In the genomic region with DNA sequence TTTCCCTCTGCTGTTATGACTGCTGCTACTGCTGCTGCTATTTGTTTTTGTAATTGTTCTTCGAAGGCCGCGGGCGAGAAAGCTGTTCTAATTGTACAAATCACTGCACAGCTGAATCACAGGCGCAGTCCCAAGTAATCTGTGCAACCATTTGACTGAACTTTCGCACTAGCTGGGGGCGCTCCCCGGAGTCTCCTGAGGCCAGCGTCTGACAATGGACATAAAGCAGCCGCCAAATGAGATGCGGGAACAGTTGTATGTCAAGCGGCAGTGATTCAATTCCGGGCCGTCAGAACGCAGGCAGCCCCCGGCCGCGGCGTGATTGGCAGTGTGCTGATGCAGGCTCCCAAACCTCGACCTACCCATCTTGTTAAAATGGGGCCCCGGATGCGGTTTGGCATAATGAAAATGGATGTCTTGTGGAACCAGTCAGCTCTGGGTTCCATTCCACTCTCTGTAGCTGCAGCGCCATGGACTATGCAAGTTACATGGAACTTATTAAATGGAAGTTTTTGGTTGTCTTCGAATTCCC, we compare ENCODE assay signal across 18 cellular contexts.
DNase-seq lines count a peak whose midpoint lies in the region; ATAC-seq and TF ChIP-seq lines count a peak whose summit lies in the region.
"Had no signal": no experiment of that assay in that cellular context is flagged by ENCODE, and none has a peak within 500 bp of the region (broad histone marks: within the 10 kb centered on the region; RNA-seq: fewer than 3 reads in every experiment).

No MANE protein-coding gene starts in this region.

- no peaks in the 10 kb centered on the region for H3K4me1 ChIP-seq in BE2C
- no peaks in the 10 kb centered on the region for H3K4me1 ChIP-seq in endodermal cell (ENCODE audit: control insufficient read depth, insufficient read depth, low read length)
- no peaks in the 10 kb centered on the region for H3K4me1 ChIP-seq in neuronal stem cell (ENCODE audit: control insufficient read depth in 2 of 2, insufficient read depth in 1 of 2, low read depth in 1 of 2, low read length in 2 of 2)

- H3K27ac Mint-ChIP-seq in endodermal cell = no peak overlapping the region
- H3K27ac Mint-ChIP-seq: B cell; CD4-positive, CD25-positive, alpha-beta regulatory T cell; CD8-positive, alpha-beta memory T cell; GM23338 had no signal

- H3K27me3 ChIP-seq in BE2C (no peaks in the 10 kb centered on the region), endodermal cell (ENCODE audit: control insufficient read depth, insufficient read depth, low read length, poor library complexity, severe bottlenecking) (no peaks in the 10 kb centered on the region), neuronal stem cell (ENCODE audit: control insufficient read depth in 3 of 3, insufficient read depth in 3 of 3, low read depth in 1 of 3, low read length in 3 of 3) (peaks cover 0 to 8% (median 0%) of the 10 kb centered on the region in 3 experiments)

- no peak overlapping the region for H3K14ac ChIP-seq in neuronal stem cell (ENCODE audit: low read length)

- no peak overlapping the region for H2BK12ac ChIP-seq in neuronal stem cell (ENCODE audit: low read length)

- no peak overlapping the region for H3K23ac ChIP-seq in neuronal stem cell (ENCODE audit: low read depth, low read length, poor library complexity)

- H3K4me3 ChIP-seq in BE2C (ENCODE audit: low read depth, low read length) (peak overlapping the region; percentile 30), endodermal cell (ENCODE audit: low read length) (no peak overlapping the region), neuronal stem cell (ENCODE audit: low read length in 2 of 2) (no peak overlapping the region)
- H3K4me3 ChIP-seq: GM23338 had no signal

- H3K36me3 Mint-ChIP-seq in endodermal cell (ENCODE audit: low read depth) = no peaks in the 10 kb centered on the region
- H3K36me3 Mint-ChIP-seq: CD4-positive, CD25-positive, alpha-beta regulatory T cell; CD8-positive, alpha-beta memory T cell had no signal

- no peak overlapping the region for H2BK15ac ChIP-seq in neuronal stem cell (ENCODE audit: low read length)

- H4K91ac ChIP-seq in neuronal stem cell (ENCODE audit: low read depth, low read length, poor library complexity) = no peak overlapping the region

- no peaks in the 10 kb centered on the region for H3K9me3 Mint-ChIP-seq in endodermal cell
- H3K9me3 Mint-ChIP-seq: GM23338 had no signal

- H3K4me3 Mint-ChIP-seq in endodermal cell = no peak overlapping the region
- H3K4me3 Mint-ChIP-seq: B cell; CD4-positive, CD25-positive, alpha-beta regulatory T cell; CD8-positive, alpha-beta memory T cell; GM23338 had no signal

- 95 to 96% methylated on average over 13 to 24 of the region's 24 CpGs for WGBS in endodermal cell (ENCODE audit: insufficient coverage in 1 of 2, insufficient read length in 1 of 2), 2 experiments
- no CpG with 5 or more reads among the region's 24 CpGs for WGBS in neuronal stem cell (ENCODE audit: extremely low coverage in 2 of 2, insufficient read length in 2 of 2, insufficient replicate concordance in 1 of 2), 2 donors

- H3K27me3 Mint-ChIP-seq in endodermal cell (ENCODE audit: insufficient read depth) = no peaks in the 10 kb centered on the region
- H3K27me3 Mint-ChIP-seq: CD4-positive, CD25-positive, alpha-beta regulatory T cell had no signal

- H3K36me3 ChIP-seq in BE2C (no peaks in the 10 kb centered on the region), endodermal cell (ENCODE audit: control insufficient read depth, insufficient read depth, low read length) (no peaks in the 10 kb centered on the region), neuronal stem cell (replicated peaks in 1 of 2; ENCODE audit: control insufficient read depth in 2 of 2, insufficient read depth in 2 of 2, low read length in 2 of 2) (no peaks in the 10 kb centered on the region)

- H3K9ac ChIP-seq in endodermal cell (ENCODE audit: extremely low read depth, low read length, poor library complexity, severe bottlenecking) (no peak overlapping the region), neuronal stem cell (ENCODE audit: low read depth, low read length, poor library complexity) (no peak overlapping the region)

- peak overlapping the region; percentile 25 for H3K18ac ChIP-seq in neuronal stem cell (ENCODE audit: low read length)

- TF ChIP-seq POLR2A in GM18505 (IDR thresholded peaks at IDR 0.05; ENCODE audit: borderline replicate concordance, extremely low read depth, insufficient read depth, insufficient read length) = no peak

- H3K27ac ChIP-seq in endodermal cell (ENCODE audit: low read depth, low read length) = peak overlapping the region; percentile 85
- H3K27ac ChIP-seq in neuronal stem cell (replicated peaks; ENCODE audit: low read length) = no peak overlapping the region

- TF ChIP-seq CTCF in BE2C (IDR thresholded peaks at IDR 0.05; ENCODE audit: low read depth, low read length) = no peak
- no peak for TF ChIP-seq CTCF in endodermal cell (conservative IDR thresholded peaks at IDR 0.05)

- H4K8ac ChIP-seq in neuronal stem cell (ENCODE audit: low read depth, low read length) = no peak overlapping the region

- H3K79me1 ChIP-seq in neuronal stem cell (ENCODE audit: low read depth, low read length) = no peaks in the 10 kb centered on the region

- H3K9me3 ChIP-seq in BE2C = no peaks in the 10 kb centered on the region
- H3K9me3 ChIP-seq in endodermal cell (ENCODE audit: control insufficient read depth, low read length) = no peaks in the 10 kb centered on the region
- no peaks in the 10 kb centered on the region for H3K9me3 ChIP-seq in neuronal stem cell (replicated peaks in 1 of 2; ENCODE audit: control insufficient read depth in 2 of 2, insufficient read depth in 1 of 2, low read depth in 1 of 2, low read length in 2 of 2)

- H2AFZ ChIP-seq in neuronal stem cell (ENCODE audit: low read length) = peak overlapping the region; percentile 82
- H2AFZ ChIP-seq: GM23338 had no signal

- H2BK120ac ChIP-seq in neuronal stem cell (ENCODE audit: low read depth, low read length) = no peak overlapping the region

- H3K4me2 ChIP-seq in neuronal stem cell (ENCODE audit: insufficient read depth, low read length, poor library complexity, severe bottlenecking) = no peak overlapping the region
- H3K4me2 ChIP-seq: GM23338 had no signal

- H3K4me1 Mint-ChIP-seq in endodermal cell = no peaks in the 10 kb centered on the region
- H3K4me1 Mint-ChIP-seq: B cell; CD4-positive, CD25-positive, alpha-beta regulatory T cell; CD8-positive, alpha-beta memory T cell had no signal

- H3K4ac ChIP-seq in neuronal stem cell (ENCODE audit: low read length) = no peak overlapping the region

- no peak overlapping the region for H2AK5ac ChIP-seq in neuronal stem cell (ENCODE audit: low read depth, low read length)

- ATAC-seq in GM18505 (IDR thresholded peaks at IDR 0.05; ENCODE audit: unreplicated experiment) (no peak), HG03139 (IDR thresholded peaks at IDR 0.05; ENCODE audit: unreplicated experiment) (no peak), HG03520 (IDR thresholded peaks at IDR 0.05; ENCODE audit: unreplicated experiment) (no peak)
- ATAC-seq: GM23338 had no signal

- H2BK5ac ChIP-seq in neuronal stem cell (ENCODE audit: low read length) = no peak overlapping the region

- DNase-seq in BE2C = peak; percentile 45
- peak; percentile 11 for DNase-seq in RPMI7951 (ENCODE audit: low read depth)
- peak; percentile 30 for DNase-seq in endodermal cell
- DNase-seq in neuronal stem cell (ENCODE audit: low spot score) = no peak
- DNase-seq: 8988T; CD4-positive, CD25-positive, alpha-beta regulatory T cell; CD8-positive, alpha-beta memory T cell; COR-L47; DMS 273 treated with DMSO at 0.1 percent for 48 hours; DMS53; DND-41; EL; HCEC 1CT had no signal
